In the genomic region with DNA sequence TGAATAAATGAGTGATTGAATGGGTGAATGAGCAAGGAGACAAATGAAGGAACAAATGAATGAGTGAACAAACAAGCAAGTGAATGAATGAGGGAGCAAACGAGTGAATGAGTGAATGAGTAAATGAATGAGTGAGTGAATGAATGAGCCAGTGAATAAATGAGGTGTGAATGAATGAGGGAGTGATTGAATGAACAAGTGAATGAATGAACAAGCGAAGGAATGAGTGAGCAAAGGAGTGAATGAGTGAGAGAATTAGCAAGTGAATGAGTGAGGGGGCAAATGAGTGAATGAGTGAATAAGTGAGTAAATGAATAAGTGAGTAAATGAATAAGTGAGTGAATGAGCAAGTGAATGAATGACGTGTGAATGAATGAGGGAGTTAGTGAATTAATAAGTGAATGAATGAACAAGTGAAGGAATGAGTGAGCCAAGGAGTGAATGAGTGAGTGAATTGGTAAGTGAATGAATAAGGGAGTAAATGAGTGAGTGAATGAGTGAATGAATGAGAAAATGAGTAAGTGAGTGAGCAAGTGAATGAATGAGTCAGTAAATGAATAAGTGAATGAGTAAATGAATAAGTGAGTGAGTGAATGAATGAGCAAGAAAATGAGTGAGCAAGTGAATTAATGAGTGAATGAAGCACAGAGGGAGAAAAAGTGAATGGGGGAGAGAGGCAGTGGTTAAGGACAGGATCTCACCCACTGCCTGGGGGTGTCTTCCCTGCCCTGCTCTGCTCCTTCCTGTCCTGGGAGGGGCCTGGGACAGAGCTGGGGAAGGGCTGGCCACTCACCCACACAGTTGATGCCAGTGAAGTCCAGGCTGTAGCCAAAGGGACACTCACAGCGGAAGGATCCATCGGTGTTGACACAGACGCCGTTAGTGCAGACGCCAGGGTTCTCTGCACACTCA, we compare ENCODE assay signal across 16 cellular contexts. TPM values are rescaled to one million over a fixed set of nuclear protein-coding genes. Genes with fewer than 3 reads are reported as not detected.
A peak's percentile ranks its signal among the peaks of the same experiment; 100 is the strongest.
DNase-seq lines count a peak whose midpoint lies in the region; ATAC-seq and TF ChIP-seq lines count a peak whose summit lies in the region.
"Had no signal": no experiment of that assay in that cellular context is flagged by ENCODE, and none has a peak within 500 bp of the region (broad histone marks: within the 10 kb centered on the region; RNA-seq: fewer than 3 reads in every experiment).

No MANE protein-coding gene starts in this region.

- no peak overlapping the region for H3K4me3 Mint-ChIP-seq in glutamatergic neuron (ENCODE audit: unreplicated experiment)
- H3K4me3 Mint-ChIP-seq: CD4-positive, CD25-positive, alpha-beta regulatory T cell had no signal

- H3K4me3 ChIP-seq in HUES64 (ENCODE audit: low read length) (no peak overlapping the region), SK-N-SH (ENCODE audit: low read depth in 2 of 2, low read length in 1 of 2) (no peak overlapping the region), BE2C (ENCODE audit: low read depth, low read length) (no peak overlapping the region)
- H3K4me3 ChIP-seq: SJSA1 had no signal

- H4K20me1 ChIP-seq in SK-N-SH (ENCODE audit: insufficient read depth), result no peaks in the 10 kb centered on the region

- H3F3A ChIP-seq in SK-N-SH (replicated peaks; ENCODE audit: insufficient read depth), result no peaks in the 10 kb centered on the region

- WGBS in HUES64, result 94% methylated on average over 8 of the region's 8 CpGs
- WGBS in SK-N-SH (ENCODE audit: low lambda C conversion rate), result 18% methylated on average over 3 of the region's 8 CpGs

- H3K9ac ChIP-seq in HUES64 (ENCODE audit: low read depth, low read length) (no peak overlapping the region), SK-N-SH (no peak overlapping the region)
- H3K9ac ChIP-seq: KMS-11 had no signal

- H3K36me3 ChIP-seq in HUES64 (ENCODE audit: insufficient read depth, low read length), result peaks cover 56% of the 10 kb centered on the region
- H3K36me3 ChIP-seq in SK-N-SH (replicated peaks in 1 of 2; ENCODE audit: control insufficient read depth in 1 of 2, insufficient read depth in 2 of 2, low read length in 1 of 2), result no peaks in the 10 kb centered on the region
- no peaks in the 10 kb centered on the region for H3K36me3 ChIP-seq in BE2C
- H3K36me3 ChIP-seq: SJSA1 had no signal

- H3K4me2 ChIP-seq in SK-N-SH, result no peak overlapping the region
- H3K4me2 ChIP-seq: KMS-11 had no signal

- H3K9me3 ChIP-seq in HUES64 (ENCODE audit: insufficient read depth, low read depth, low read length), result peaks cover 2% of the 10 kb centered on the region; the same call in 1 of the 2 replicates
- no peaks in the 10 kb centered on the region for H3K9me3 ChIP-seq in SK-N-SH
- H3K9me3 ChIP-seq in BE2C, result no peaks in the 10 kb centered on the region

- TF ChIP-seq EP300 in SK-N-SH (IDR thresholded peaks at IDR 0.05; ENCODE audit: borderline replicate concordance in 1 of 2, low read depth in 1 of 2, low read length in 1 of 2), result no peak

- POLR2A ChIA-PET in SK-N-SH (lab: Yijun Ruan, JAX), result no interaction called here

- H3K79me2 ChIP-seq in SK-N-SH (ENCODE audit: insufficient read depth), result no peaks in the 10 kb centered on the region

- peaks cover 1% of the 10 kb centered on the region for H3K9me3 Mint-ChIP-seq in glutamatergic neuron (ENCODE audit: unreplicated experiment)

- no peaks in the 10 kb centered on the region for H3K4me1 Mint-ChIP-seq in glutamatergic neuron (ENCODE audit: low read depth, unreplicated experiment)

- no peaks in the 10 kb centered on the region for H3K9me2 ChIP-seq in SK-N-SH

- CTCF ChIA-PET in SK-N-SH (lab: Yijun Ruan, JAX), result no interaction called here

- H2AFZ ChIP-seq in SK-N-SH (ENCODE audit: low read depth), result no peak overlapping the region

- peaks cover 6% of the 10 kb centered on the region for H3K36me3 Mint-ChIP-seq in glutamatergic neuron (ENCODE audit: unreplicated experiment)
- H3K36me3 Mint-ChIP-seq: CD4-positive, CD25-positive, alpha-beta regulatory T cell had no signal

- DNase-seq in DMS53 (lab: John Stamatoyannopoulos, UW), result peak; percentile 74
- DNase-seq in SK-N-SH, result peak; percentile 47
- no peak for DNase-seq in left lobe of liver (ENCODE audit: low spot score)
- no peak for DNase-seq in glutamatergic neuron
- DNase-seq in BE2C, result no peak
- DNase-seq in superior temporal gyrus (ENCODE audit: extremely low spot score), result no peak
- DNase-seq: CD4-positive, CD25-positive, alpha-beta regulatory T cell; HCEC 1CT; NCI-H1105; NCI-H187; NCI-H226; NCI-H524 treated with DMSO at 0.1 percent for 48 hours had no signal

- ATAC-seq in left lobe of liver, result peak; percentile 20

- H3K4me1 ChIP-seq in HUES64 (ENCODE audit: insufficient read depth, low read length) (no peaks in the 10 kb centered on the region), SK-N-SH (ENCODE audit: control insufficient read depth in 1 of 2, insufficient read depth in 2 of 2, low read depth in 1 of 2, low read length in 1 of 2) (no peaks in the 10 kb centered on the region; a peak in 1 of 4 replicates), BE2C (no peaks in the 10 kb centered on the region)
- H3K4me1 ChIP-seq: SJSA1 had no signal

- H3K27ac ChIP-seq in HUES64 (ENCODE audit: low read depth, low read length), result peak overlapping the region; percentile 18; the same call in 1 of the 2 replicates
- no peak overlapping the region for H3K27ac ChIP-seq in SK-N-SH (ENCODE audit: low read depth in 2 of 2, low read length in 1 of 2)
- H3K27ac ChIP-seq: KMS-11, SJSA1 had no signal

- H3K27ac Mint-ChIP-seq in glutamatergic neuron (ENCODE audit: unreplicated experiment), result no peak overlapping the region
- H3K27ac Mint-ChIP-seq: CD4-positive, CD25-positive, alpha-beta regulatory T cell had no signal

- no peak for TF ChIP-seq CTCF in SK-N-SH (IDR thresholded peaks at IDR 0.05)
- no peak for TF ChIP-seq CTCF in glutamatergic neuron (IDR thresholded peaks at IDR 0.05; ENCODE audit: partially characterized antibody, unreplicated experiment)
- TF ChIP-seq CTCF in BE2C (IDR thresholded peaks at IDR 0.05; ENCODE audit: low read depth, low read length), result no peak

- peaks cover 6% of the 10 kb centered on the region for H3K27me3 Mint-ChIP-seq in glutamatergic neuron (ENCODE audit: unreplicated experiment)
- H3K27me3 Mint-ChIP-seq: CD4-positive, CD25-positive, alpha-beta regulatory T cell had no signal

- H3K27me3 ChIP-seq in HUES64 (ENCODE audit: insufficient read depth, low read length) (no peaks in the 10 kb centered on the region), SK-N-SH (ENCODE audit: insufficient read depth) (no peaks in the 10 kb centered on the region), BE2C (no peaks in the 10 kb centered on the region)
- H3K27me3 ChIP-seq: SJSA1 had no signal

- TF ChIP-seq RAD21 in SK-N-SH (IDR thresholded peaks at IDR 0.05; ENCODE audit: low read length), result no peak

TF ChIP-seq in SK-N-SH, 30 proteins besides CTCF, POLR2A, EP300 and RAD21:
- TF ChIP-seq, protein P1, sequence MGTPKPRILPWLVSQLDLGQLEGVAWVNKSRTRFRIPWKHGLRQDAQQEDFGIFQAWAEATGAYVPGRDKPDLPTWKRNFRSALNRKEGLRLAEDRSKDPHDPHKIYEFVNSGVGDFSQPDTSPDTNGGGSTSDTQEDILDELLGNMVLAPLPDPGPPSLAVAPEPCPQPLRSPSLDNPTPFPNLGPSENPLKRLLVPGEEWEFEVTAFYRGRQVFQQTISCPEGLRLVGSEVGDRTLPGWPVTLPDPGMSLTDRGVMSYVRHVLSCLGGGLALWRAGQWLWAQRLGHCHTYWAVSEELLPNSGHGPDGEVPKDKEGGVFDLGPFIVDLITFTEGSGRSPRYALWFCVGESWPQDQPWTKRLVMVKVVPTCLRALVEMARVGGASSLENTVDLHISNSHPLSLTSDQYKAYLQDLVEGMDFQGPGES (IDR thresholded peaks at IDR 0.05; ENCODE audit: low read depth, low read length), result no peak

RNA-seq across cellular contexts. Expression of a gene that starts 36.4 kb away (rescaled TPM):
- polyA plus RNA-seq in HUES64 (2013, experiment 1 of 2), result not detected
- polyA plus RNA-seq in HUES64 (2013, experiment 2 of 2), result not detected
- polyA plus RNA-seq in SK-N-SH (2012; rRNA removed), result not detected in 2 replicates
- polyA plus RNA-seq in SK-N-SH (2012; cell fraction: cytosol; rRNA removed), result 0.05 TPM in 1 of 2 replicates, not detected in the other
- polyA plus RNA-seq in SK-N-SH (2012; cell fraction: nucleus; rRNA removed), result 0.29 and 0.31 TPM in 2 replicates
- total RNA-seq in left lobe of liver (0.30 TPM), glutamatergic neuron (ENCODE audit: unreplicated experiment) (not detected)
- not detected for polyA plus RNA-seq in BE2C (2012; ENCODE audit: insufficient read depth, insufficient read length, low read depth)
- total RNA-seq: CD4-positive, CD25-positive, alpha-beta regulatory T cell; MCF 10A; SJSA1 had no signal

Comparison
In these comparisons a context has a peak if more than half of its experiments do, and no peak if none do; other contexts are left out.
1. DNase-seq: peak in DMS53 (single experiment) and SK-N-SH (single experiment); none in left lobe of liver (single experiment), glutamatergic neuron (single experiment), BE2C (single experiment) and superior temporal gyrus (single experiment).